Comparison of ENCODE assay signal across 20 cellular contexts in the genomic region with DNA sequence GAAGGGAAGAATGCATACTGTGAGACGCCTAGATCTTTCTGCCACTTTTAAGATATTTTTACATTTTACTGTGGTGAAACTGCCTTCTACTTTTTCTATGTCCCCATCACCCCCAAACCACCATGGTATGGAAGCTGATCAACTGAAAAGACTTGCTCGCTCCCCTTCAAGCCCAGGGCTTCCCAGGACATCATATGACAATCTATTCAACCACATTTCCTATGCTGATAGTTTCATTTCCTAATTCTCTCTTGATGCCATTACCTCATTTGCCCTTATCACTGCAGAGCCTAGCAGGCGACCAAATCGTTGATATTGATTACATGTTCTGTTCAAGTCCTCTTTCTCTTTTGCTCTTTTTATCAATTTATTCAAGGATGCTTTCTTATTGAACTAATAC. TPM values are rescaled to one million over a fixed set of nuclear protein-coding genes. Genes with fewer than 3 reads are reported as not detected.
"Had no signal": no experiment of that assay in that cellular context is flagged by ENCODE, and none has a peak within 500 bp of the region (broad histone marks: within the 10 kb centered on the region; RNA-seq: fewer than 3 reads in every experiment).

No MANE protein-coding gene starts in this region.

- H3K9me3 Mint-ChIP-seq: activated naive CD8-positive, alpha-beta T cell treated with anti-CD3 and anti-CD28 coated beads, Interleukin-2, amount 10 ng/mL, durations not matched to agents 7 days and 5 days; central memory CD8-positive, alpha-beta T cell; natural killer cell treated with Interleukin-12 subunit alpha and Interleukin-12 subunit beta and Interleukin-15 and Interleukin-18, amount 100 ng/mL, for 72 hours; WTC11 had no signal

- H3K4me1 Mint-ChIP-seq: activated CD4-positive, alpha-beta T cell treated with anti-CD3 and anti-CD28 coated beads, Interleukin-2, amount 10 ng/mL, durations not matched to agents 24 days and 14 days; activated naive CD8-positive, alpha-beta T cell treated with anti-CD3 and anti-CD28 coated beads, Interleukin-2, amount 10 ng/mL, durations not matched to agents 7 days and 5 days; central memory CD8-positive, alpha-beta T cell had no signal

- H3K27ac Mint-ChIP-seq: activated CD4-positive, alpha-beta T cell treated with anti-CD3 and anti-CD28 coated beads, Interleukin-2, amount 10 ng/mL, durations not matched to agents 24 days and 14 days; activated naive CD8-positive, alpha-beta T cell treated with anti-CD3 and anti-CD28 coated beads, Interleukin-2, amount 10 ng/mL, durations not matched to agents 7 days and 5 days; natural killer cell treated with Interleukin-12 subunit alpha and Interleukin-12 subunit beta and Interleukin-15 and Interleukin-18, amount 100 ng/mL, for 72 hours; WTC11 had no signal

- ATAC-seq: esophagus mucosa; natural killer cell treated with Interleukin-12 subunit alpha and Interleukin-12 subunit beta and Interleukin-15 and Interleukin-18, amount 100 ng/mL, for 72 hours; WTC11 had no signal

- H3K27me3 Mint-ChIP-seq: activated CD4-positive, alpha-beta T cell treated with anti-CD3 and anti-CD28 coated beads, Interleukin-2, amount 10 ng/mL, durations not matched to agents 24 days and 14 days; activated naive CD8-positive, alpha-beta T cell treated with anti-CD3 and anti-CD28 coated beads, Interleukin-2, amount 10 ng/mL, durations not matched to agents 7 days and 5 days; central memory CD8-positive, alpha-beta T cell had no signal

- H3K4me3 Mint-ChIP-seq: activated CD4-positive, alpha-beta T cell treated with anti-CD3 and anti-CD28 coated beads, Interleukin-2, amount 10 ng/mL, durations not matched to agents 24 days and 14 days; activated naive CD8-positive, alpha-beta T cell treated with anti-CD3 and anti-CD28 coated beads, Interleukin-2, amount 10 ng/mL, durations not matched to agents 7 days and 5 days; central memory CD8-positive, alpha-beta T cell; natural killer cell treated with Interleukin-12 subunit alpha and Interleukin-12 subunit beta and Interleukin-15 and Interleukin-18, amount 100 ng/mL, for 72 hours; WTC11 had no signal

- DNase-seq: activated CD4-positive, alpha-beta T cell treated with anti-CD3 and anti-CD28 coated beads, Interleukin-2, amount 10 ng/mL, durations not matched to agents 24 days and 14 days; activated naive CD4-positive, alpha-beta T cell; activated naive CD8-positive, alpha-beta T cell treated with anti-CD3 and anti-CD28 coated beads, Interleukin-2, amount 10 ng/mL, durations not matched to agents 7 days and 5 days; brain microvascular endothelial cell; hippocampal formation; kidney; left ventricle myocardium inferior; mesenchymal stem cell; posterior cingulate gyrus; stimulated activated CD4-positive, alpha-beta T cell treated with anti-CD3 and anti-CD28 coated beads, Interleukin-4, amount 100 ng/mL, for 1 hour; stimulated activated naive CD4-positive, alpha-beta T cell treated with Interleukin-2 at 50 U/mL for 16 hours; substantia nigra had no signal

- H3K36me3 Mint-ChIP-seq: activated naive CD8-positive, alpha-beta T cell treated with anti-CD3 and anti-CD28 coated beads, Interleukin-2, amount 10 ng/mL, durations not matched to agents 7 days and 5 days; natural killer cell treated with Interleukin-12 subunit alpha and Interleukin-12 subunit beta and Interleukin-15 and Interleukin-18, amount 100 ng/mL, for 72 hours; WTC11 had no signal

RNA-seq across cellular contexts. Expression of a gene that starts 40.1 kb away (rescaled TPM):
- total RNA-seq: glomerular endothelial cell; natural killer cell treated with Interleukin-12 subunit alpha and Interleukin-12 subunit beta and Interleukin-15 and Interleukin-18, amount 100 ng/mL, for 72 hours; vagina had no signal

RNA-seq across cellular contexts. Expression of a gene that starts 59.6 kb away (rescaled TPM):
- total RNA-seq: activated CD4-positive, alpha-beta T cell treated with anti-CD3 and anti-CD28 coated beads, Interleukin-2, amount 10 ng/mL, durations not matched to agents 24 days and 14 days; activated CD8-positive, alpha-beta memory T cell treated with anti-CD3 and anti-CD28 coated beads for 36 hours; activated naive CD8-positive, alpha-beta T cell treated with anti-CD3 and anti-CD28 coated beads, Interleukin-2, amount 10 ng/mL, durations not matched to agents 7 days and 5 days; esophagus mucosa; glomerular endothelial cell; kidney; natural killer cell treated with Interleukin-12 subunit alpha and Interleukin-12 subunit beta and Interleukin-15 and Interleukin-18, amount 100 ng/mL, for 72 hours; tibial nerve; vagina; WTC11 had no signal
